8 cellular contexts compared by ENCODE assay signal in the genomic region with DNA sequence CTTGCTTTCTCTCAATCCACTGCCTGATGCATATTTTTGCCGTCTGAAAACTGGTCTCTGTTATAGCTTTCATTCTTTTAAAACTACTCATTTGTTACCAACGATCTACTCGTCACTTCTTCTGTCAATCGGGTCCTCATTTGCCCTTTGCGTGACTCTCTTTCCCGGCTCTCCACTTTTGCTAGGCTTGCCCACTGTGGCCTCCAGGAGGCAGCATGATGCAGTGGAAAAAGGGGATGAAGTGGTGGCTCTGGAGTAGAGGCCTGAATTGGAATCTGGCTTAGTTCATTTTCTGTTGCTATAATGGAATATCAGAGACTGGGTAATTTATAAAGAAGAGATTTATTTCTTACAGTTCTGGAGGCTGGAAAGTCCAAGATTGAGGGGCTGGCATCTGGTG. TPM values are rescaled to one million over a fixed set of nuclear protein-coding genes. Genes with fewer than 3 reads are reported as not detected.
DNase-seq lines count a peak whose midpoint lies in the region; ATAC-seq and TF ChIP-seq lines count a peak whose summit lies in the region.

No MANE protein-coding gene starts in this region.

- H3F3A ChIP-seq in Loucy (ENCODE audit: low read depth), result no peaks in the 10 kb centered on the region

- no peak for ATAC-seq in GM21381 (IDR thresholded peaks at IDR 0.05; ENCODE audit: unreplicated experiment)
- no peak for ATAC-seq in HG02973 (IDR thresholded peaks at IDR 0.05; ENCODE audit: unreplicated experiment)

- peaks cover 5% of the 10 kb centered on the region for H3K4me1 ChIP-seq in Loucy (ENCODE audit: insufficient read depth, low read length, poor library complexity, severe bottlenecking)
- H3K4me1 ChIP-seq in sigmoid colon, result peaks cover 0 to 11% (median 3%) of the 10 kb centered on the region in 4 donors

- no peaks in the 10 kb centered on the region for H4K20me1 ChIP-seq in Loucy (ENCODE audit: insufficient read depth, low read length, poor library complexity, severe bottlenecking)

- no peak overlapping the region for H3K9ac ChIP-seq in Loucy (ENCODE audit: low read depth, low read length, poor library complexity, severe bottlenecking)

- H3K27me3 ChIP-seq in Loucy (ENCODE audit: insufficient read depth, low read length, poor library complexity, severe bottlenecking), result no peaks in the 10 kb centered on the region
- H3K27me3 ChIP-seq in sigmoid colon, result no peaks in the 10 kb centered on the region

- no peak overlapping the region for H2AFZ ChIP-seq in Loucy (ENCODE audit: low read length)

- 84 to 91% methylated on average over 6 of the region's 6 CpGs for WGBS in sigmoid colon, 2 donors

- H3K4me2 ChIP-seq in Loucy (ENCODE audit: low read depth, low read length, poor library complexity, severe bottlenecking), result no peak overlapping the region

- peak; percentile 29 for DNase-seq in ELR (ENCODE audit: low read depth)
- no peak for DNase-seq in epithelial cell of esophagus (ENCODE audit: low read depth)
- DNase-seq in pons (ENCODE audit: low spot score), result peak; percentile 8
- no peak for DNase-seq in sigmoid colon
- no peak for DNase-seq in T1000 (lab: John Stamatoyannopoulos, UW)

- no peak for TF ChIP-seq POLR2A in sigmoid colon (IDR thresholded peaks at IDR 0.05)

- H3K79me2 ChIP-seq in Loucy (ENCODE audit: insufficient read depth, low read length), result no peaks in the 10 kb centered on the region

- H3K36me3 ChIP-seq in Loucy (ENCODE audit: insufficient read depth, low read length) (no peaks in the 10 kb centered on the region), sigmoid colon (peaks cover 0 to 28% (median 8%) of the 10 kb centered on the region in 4 donors)

- H3K9me3 ChIP-seq in Loucy (ENCODE audit: insufficient read depth, low read depth, low read length), result no peaks in the 10 kb centered on the region
- no peaks in the 10 kb centered on the region for H3K9me3 ChIP-seq in sigmoid colon

- TF ChIP-seq CTCF in Loucy (conservative IDR thresholded peaks at IDR 0.05; ENCODE audit: low read length) (peak; percentile 65), epithelial cell of esophagus (IDR thresholded peaks at IDR 0.05; ENCODE audit: insufficient read depth, low read depth, low read length, missing control alignments) (peak; percentile 37), sigmoid colon (IDR thresholded peaks at IDR 0.05) (no peak)

- H3K4me3 ChIP-seq in Loucy (ENCODE audit: low read length, poor library complexity, severe bottlenecking), result no peak overlapping the region
- no peak overlapping the region for H3K4me3 ChIP-seq in epithelial cell of esophagus (ENCODE audit: low read length)
- no peak overlapping the region for H3K4me3 ChIP-seq in sigmoid colon

- intact Hi-C loops in sigmoid colon (cut with DNase I), result no loop called here

- H3K27ac ChIP-seq in sigmoid colon, result no peak overlapping the region

- TF ChIP-seq EP300 in sigmoid colon (IDR thresholded peaks at IDR 0.05), result no peak

- H3K9me2 ChIP-seq in Loucy (replicated peaks; ENCODE audit: low read depth, low read length), result no peaks in the 10 kb centered on the region

RNA-seq across cellular contexts. Expression of a gene that starts 15.2 kb away (rescaled TPM):
- 1 to 10 TPM in 1 of 4 donors, under 1 TPM in 3; 0.49 to 1.6 (median 0.77) TPM for total RNA-seq in sigmoid colon
- under 1 TPM; under 0.01 to 0.60 (median under 0.01) TPM for polyA plus RNA-seq in sigmoid colon

RNA-seq across cellular contexts. Expression of a gene that starts 31.3 kb away (rescaled TPM):
- total RNA-seq in sigmoid colon, result 10 to 100 TPM; 32.3 to 54.6 (median 41.8) TPM
- polyA plus RNA-seq in sigmoid colon, result 10 to 100 TPM; 25.2 to 36.3 (median 25.3) TPM

Comparison
In these comparisons a context has a peak if more than half of its experiments do, and no peak if none do; other contexts are left out.
1. DNase-seq: peak in ELR (single experiment) and pons (single experiment); none in epithelial cell of esophagus (single experiment), sigmoid colon (single experiment) and T1000 (single experiment).
2. CTCF ChIP-seq: peak in Loucy (single experiment) and epithelial cell of esophagus (single experiment); none in sigmoid colon (0 of 4).